Comparison of ENCODE assay signal across 10 cellular contexts in the genomic region with DNA sequence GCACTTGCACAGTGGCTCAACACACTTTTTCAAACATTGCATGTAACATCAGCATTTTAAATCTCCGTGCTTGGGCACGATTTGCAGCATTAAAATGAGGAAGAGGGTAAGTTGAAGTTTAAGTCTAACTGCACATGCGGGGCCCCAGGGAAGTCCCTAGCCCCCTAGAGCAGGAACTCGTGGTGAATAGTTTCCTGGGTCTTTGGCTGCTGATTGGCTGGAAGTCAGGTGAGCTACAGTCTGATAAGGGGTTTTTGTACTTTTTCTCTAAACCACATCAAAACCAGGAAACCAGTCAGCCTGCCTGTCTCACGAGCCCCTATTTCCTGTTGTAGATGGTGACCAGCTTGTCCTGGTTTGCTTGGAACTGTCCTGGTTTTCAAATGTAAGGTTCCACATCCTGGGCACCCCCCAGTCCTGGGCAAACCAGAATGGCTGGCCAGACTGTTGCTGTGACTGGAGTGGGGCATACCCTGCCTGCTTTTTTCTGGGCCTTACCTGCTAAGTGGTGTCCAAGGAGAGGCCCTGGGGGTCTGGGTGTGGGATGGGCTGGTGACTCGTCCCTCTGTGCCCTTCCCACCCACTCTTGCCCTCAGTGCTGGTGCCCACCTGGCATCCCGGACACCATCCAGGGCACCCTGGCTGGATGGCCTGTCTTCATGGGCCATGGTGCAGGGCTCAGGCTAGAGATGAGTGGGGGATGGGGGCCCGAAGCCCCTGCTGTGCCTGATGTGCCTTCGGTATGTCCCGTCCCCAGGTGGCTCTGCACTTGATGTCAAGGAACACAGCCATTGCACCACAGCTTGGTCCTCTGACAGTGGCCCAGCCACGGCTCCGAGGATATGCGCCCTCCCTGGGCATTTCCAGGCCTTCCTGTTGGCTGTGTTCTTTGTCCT. TPM values are rescaled to one million over a fixed set of nuclear protein-coding genes. Genes with fewer than 3 reads are reported as not detected.
DNase-seq lines count a peak whose midpoint lies in the region; ATAC-seq, FAIRE-seq and TF ChIP-seq lines count a peak whose summit lies in the region.
"Had no signal": no experiment of that assay in that cellular context is flagged by ENCODE, and none has a peak within 500 bp of the region (broad histone marks: within the 10 kb centered on the region; RNA-seq: fewer than 3 reads in every experiment).

No MANE protein-coding gene starts in this region.

- ATAC-seq in heart left ventricle (no peak), left ventricle myocardium superior (no peak), HG03558 (IDR thresholded peaks at IDR 0.05; ENCODE audit: extremely low read depth, unreplicated experiment) (peak; percentile 80)
- ATAC-seq: body of pancreas had no signal

- no peaks in the 10 kb centered on the region for H3K27me3 ChIP-seq in heart left ventricle
- H3K27me3 ChIP-seq: body of pancreas had no signal

- TF ChIP-seq POLR2A in heart left ventricle (IDR thresholded peaks at IDR 0.05) = no peak

- H3K9me3 ChIP-seq in heart left ventricle = peaks cover 0 to 5% (median 0%) of the 10 kb centered on the region in 12 donors
- H3K9me3 ChIP-seq: A549, body of pancreas had no signal

- no peak for TF ChIP-seq CTCF in heart left ventricle (IDR thresholded peaks at IDR 0.05)

- WGBS in heart left ventricle, 4 donors = 67 to 80% (median 74%) methylated on average over 7 to 13 of the region's 13 CpGs

- H3K36me3 ChIP-seq in heart left ventricle = no peaks in the 10 kb centered on the region

- peak overlapping the region in 1 of 12 donors; percentile 13 for H3K4me3 ChIP-seq in heart left ventricle
- H3K4me3 ChIP-seq: A549, body of pancreas had no signal

- no peak for FAIRE-seq in HTR-8/SVneo (lab: Jason Lieb, UNC)
- FAIRE-seq: A549 had no signal

- DNase-seq in heart left ventricle = peak in 1 of 5 donors; percentile 7
- no peak for DNase-seq in left ventricle myocardium superior
- peak; percentile 69 for DNase-seq in activated CD4-positive, CD25-positive, alpha-beta regulatory T cell treated with anti-CD3 and anti-CD28 coated beads, Interleukin-2, amount 50 U/mL, for 72 hours
- peak; percentile 76 for DNase-seq in effector CD8-positive, alpha-beta T cell (lab: John Stamatoyannopoulos, UW)
- peak; percentile 73 for DNase-seq in stimulated activated CD4-positive, alpha-beta T cell treated with anti-CD3 and anti-CD28 coated beads, Interleukin-4, amount 100 ng/mL, for 1 hour
- DNase-seq in HTR-8/SVneo (ENCODE audit: insufficient read length, low spot score) = no peak
- DNase-seq in DMS53 (lab: John Stamatoyannopoulos, UW) = no peak

- intact Hi-C loops in heart left ventricle (cut with DNase I) (no loop called here), left ventricle myocardium superior (cut with micrococcal nuclease) (no loop called here)

- peaks cover 0 to 50% (median 8%) of the 10 kb centered on the region in 12 donors for H3K4me1 ChIP-seq in heart left ventricle
- H3K4me1 ChIP-seq: body of pancreas had no signal

- peak overlapping the region in 8 of 12 donors; percentile 20 to 82 (median 42) for H3K27ac ChIP-seq in heart left ventricle
- H3K27ac ChIP-seq: body of pancreas had no signal

RNA-seq across cellular contexts. Expression of a gene that starts 31.8 kb away (rescaled TPM):
- total RNA-seq in heart left ventricle (not detected), left ventricle myocardium superior (not detected)
- not detected for polyA plus RNA-seq in heart left ventricle
- total RNA-seq: body of pancreas had no signal
- polyA plus RNA-seq: A549 had no signal

RNA-seq across cellular contexts. Expression of a gene that starts 35.1 kb away (rescaled TPM):
- not detected for total RNA-seq in heart left ventricle
- polyA plus RNA-seq in heart left ventricle = not detected
- not detected for total RNA-seq in left ventricle myocardium superior
- total RNA-seq: body of pancreas had no signal
- polyA plus RNA-seq: A549 had no signal

RNA-seq across cellular contexts. Expression of a gene that starts 59.0 kb away (rescaled TPM):
- not detected for total RNA-seq in heart left ventricle
- polyA plus RNA-seq in heart left ventricle = not detected
- total RNA-seq in left ventricle myocardium superior = not detected
- total RNA-seq: body of pancreas had no signal
- polyA plus RNA-seq: A549 had no signal

Comparison
In these comparisons a context has a peak if more than half of its experiments do, and no peak if none do; other contexts are left out.
1. DNase-seq: peak in activated CD4-positive, CD25-positive, alpha-beta regulatory T cell treated with anti-CD3 and anti-CD28 coated beads, Interleukin-2, amount 50 U/mL, for 72 hours (single experiment), effector CD8-positive, alpha-beta T cell (single experiment) and stimulated activated CD4-positive, alpha-beta T cell treated with anti-CD3 and anti-CD28 coated beads, Interleukin-4, amount 100 ng/mL, for 1 hour (single experiment); none in left ventricle myocardium superior (single experiment), HTR-8/SVneo (single experiment) and DMS53 (single experiment).